ENCODE assay signal across 3 cellular contexts in genomic region chr15:94526071-94526689, GRCh38.
TF ChIP-seq lines count a peak whose summit lies in the region.

No MANE protein-coding gene starts in this region.

TF ChIP-seq in liver, 16 proteins besides CTCF, POLR2A, EP300 and RAD21:
- TF ChIP-seq MAX (IDR thresholded peaks at IDR 0.05) (no peak), EGR1 (IDR thresholded peaks at IDR 0.05; ENCODE audit: low read depth in 2 of 2) (no peak), SP1 (IDR thresholded peaks at IDR 0.05) (no peak), YY1 (IDR thresholded peaks at IDR 0.05) (no peak), HNF4G (IDR thresholded peaks at IDR 0.05) (no peak), HNF4A (conservative IDR thresholded peaks at IDR 0.05) (no peak), GABPA (IDR thresholded peaks at IDR 0.05 in 1 of 2, conservative IDR thresholded peaks at IDR 0.05 in 1 of 2) (no peak), JUND (IDR thresholded peaks at IDR 0.05) (no peak), FOXA1 (IDR thresholded peaks at IDR 0.05) (no peak), ZBTB33 (IDR thresholded peaks at IDR 0.05) (no peak), NR2F2 (IDR thresholded peaks at IDR 0.05) (no peak), FOXA2 (IDR thresholded peaks at IDR 0.05) (no peak), TAF1 (conservative IDR thresholded peaks at IDR 0.05) (no peak), RXRA (IDR thresholded peaks at IDR 0.05) (no peak)
- TF ChIP-seq, protein P1, sequence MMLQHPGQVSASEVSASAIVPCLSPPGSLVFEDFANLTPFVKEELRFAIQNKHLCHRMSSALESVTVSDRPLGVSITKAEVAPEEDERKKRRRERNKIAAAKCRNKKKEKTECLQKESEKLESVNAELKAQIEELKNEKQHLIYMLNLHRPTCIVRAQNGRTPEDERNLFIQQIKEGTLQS (IDR thresholded peaks at IDR 0.05): no peak
- TF ChIP-seq, protein P2, sequence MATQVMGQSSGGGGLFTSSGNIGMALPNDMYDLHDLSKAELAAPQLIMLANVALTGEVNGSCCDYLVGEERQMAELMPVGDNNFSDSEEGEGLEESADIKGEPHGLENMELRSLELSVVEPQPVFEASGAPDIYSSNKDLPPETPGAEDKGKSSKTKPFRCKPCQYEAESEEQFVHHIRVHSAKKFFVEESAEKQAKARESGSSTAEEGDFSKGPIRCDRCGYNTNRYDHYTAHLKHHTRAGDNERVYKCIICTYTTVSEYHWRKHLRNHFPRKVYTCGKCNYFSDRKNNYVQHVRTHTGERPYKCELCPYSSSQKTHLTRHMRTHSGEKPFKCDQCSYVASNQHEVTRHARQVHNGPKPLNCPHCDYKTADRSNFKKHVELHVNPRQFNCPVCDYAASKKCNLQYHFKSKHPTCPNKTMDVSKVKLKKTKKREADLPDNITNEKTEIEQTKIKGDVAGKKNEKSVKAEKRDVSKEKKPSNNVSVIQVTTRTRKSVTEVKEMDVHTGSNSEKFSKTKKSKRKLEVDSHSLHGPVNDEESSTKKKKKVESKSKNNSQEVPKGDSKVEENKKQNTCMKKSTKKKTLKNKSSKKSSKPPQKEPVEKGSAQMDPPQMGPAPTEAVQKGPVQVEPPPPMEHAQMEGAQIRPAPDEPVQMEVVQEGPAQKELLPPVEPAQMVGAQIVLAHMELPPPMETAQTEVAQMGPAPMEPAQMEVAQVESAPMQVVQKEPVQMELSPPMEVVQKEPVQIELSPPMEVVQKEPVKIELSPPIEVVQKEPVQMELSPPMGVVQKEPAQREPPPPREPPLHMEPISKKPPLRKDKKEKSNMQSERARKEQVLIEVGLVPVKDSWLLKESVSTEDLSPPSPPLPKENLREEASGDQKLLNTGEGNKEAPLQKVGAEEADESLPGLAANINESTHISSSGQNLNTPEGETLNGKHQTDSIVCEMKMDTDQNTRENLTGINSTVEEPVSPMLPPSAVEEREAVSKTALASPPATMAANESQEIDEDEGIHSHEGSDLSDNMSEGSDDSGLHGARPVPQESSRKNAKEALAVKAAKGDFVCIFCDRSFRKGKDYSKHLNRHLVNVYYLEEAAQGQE (IDR thresholded peaks at IDR 0.05): no peak

TF ChIP-seq in HepG2, 621 proteins besides CTCF, POLR2A, EP300 and RAD21 (continued from another document):
- TF ChIP-seq, protein P3, sequence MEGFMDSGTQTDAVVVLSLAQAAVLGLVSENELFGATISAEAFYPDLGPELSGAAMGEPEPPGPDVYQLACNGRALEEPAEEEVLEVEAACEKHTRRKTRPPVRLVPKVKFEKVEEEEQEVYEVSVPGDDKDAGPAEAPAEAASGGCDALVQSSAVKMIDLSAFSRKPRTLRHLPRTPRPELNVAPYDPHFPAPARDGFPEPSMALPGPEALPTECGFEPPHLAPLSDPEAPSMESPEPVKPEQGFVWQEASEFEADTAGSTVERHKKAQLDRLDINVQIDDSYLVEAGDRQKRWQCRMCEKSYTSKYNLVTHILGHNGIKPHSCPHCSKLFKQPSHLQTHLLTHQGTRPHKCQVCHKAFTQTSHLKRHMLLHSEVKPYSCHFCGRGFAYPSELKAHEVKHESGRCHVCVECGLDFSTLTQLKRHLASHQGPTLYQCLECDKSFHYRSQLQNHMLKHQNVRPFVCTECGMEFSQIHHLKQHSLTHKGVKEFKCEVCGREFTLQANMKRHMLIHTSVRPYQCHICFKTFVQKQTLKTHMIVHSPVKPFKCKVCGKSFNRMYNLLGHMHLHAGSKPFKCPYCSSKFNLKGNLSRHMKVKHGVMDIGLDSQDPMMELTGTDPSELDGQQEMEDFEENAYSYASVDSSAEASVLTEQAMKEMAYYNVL (CRISPR knock-in tag; IDR thresholded peaks at IDR 0.05; ENCODE audit: borderline replicate concordance): no peak
- TF ChIP-seq ZFP36L1 (CRISPR knock-in tag; IDR thresholded peaks at IDR 0.05) (no peak), GMEB1 (CRISPR knock-in tag; IDR thresholded peaks at IDR 0.05; ENCODE audit: borderline replicate concordance) (no peak), ARID4A (CRISPR knock-in tag; IDR thresholded peaks at IDR 0.05; ENCODE audit: borderline replicate concordance) (no peak), CBFB (CRISPR knock-in tag; IDR thresholded peaks at IDR 0.05) (no peak), ZNF883 (CRISPR knock-in tag; IDR thresholded peaks at IDR 0.05; ENCODE audit: not compliant biosample characterization) (no peak), KAT7 (CRISPR knock-in tag; IDR thresholded peaks at IDR 0.05; ENCODE audit: borderline replicate concordance) (no peak), ZKSCAN8 (CRISPR knock-in tag; IDR thresholded peaks at IDR 0.05; ENCODE audit: borderline replicate concordance) (no peak), KDM2A (CRISPR knock-in tag; IDR thresholded peaks at IDR 0.05; ENCODE audit: borderline replicate concordance, low read depth) (no peak), RELA (CRISPR knock-in tag; IDR thresholded peaks at IDR 0.05) (no peak), ARHGAP35 (CRISPR knock-in tag; IDR thresholded peaks at IDR 0.05; ENCODE audit: borderline replicate concordance) (no peak)

TF ChIP-seq in H1, 55 proteins besides CTCF, POLR2A, EP300 and RAD21 (continued from another document):
- TF ChIP-seq ZNF274 (IDR thresholded peaks at IDR 0.05; ENCODE audit: borderline replicate concordance, extremely low read depth, low read length): no peak
- TF ChIP-seq SP2 (IDR thresholded peaks at IDR 0.05; ENCODE audit: low read length): no peak
- TF ChIP-seq, protein P1 (IDR thresholded peaks at IDR 0.05; ENCODE audit: insufficient read depth, low read depth, low read length): no peak
- TF ChIP-seq CBX8 (IDR thresholded peaks at IDR 0.05; ENCODE audit: borderline replicate concordance, low read depth, low read length): no peak
- TF ChIP-seq SUZ12 (IDR thresholded peaks at IDR 0.05; ENCODE audit: low read length): no peak
- no peak for TF ChIP-seq CHD1 (IDR thresholded peaks at IDR 0.05; ENCODE audit: low read depth, low read length)
- no peak for TF ChIP-seq SIRT6 (IDR thresholded peaks at IDR 0.05; ENCODE audit: low read length)
- no peak for TF ChIP-seq FOSL1 (IDR thresholded peaks at IDR 0.05; ENCODE audit: insufficient read depth, low read depth, low read length)
- no peak for TF ChIP-seq NRF1 (IDR thresholded peaks at IDR 0.05; ENCODE audit: low read depth, low read length)
- no peak for TF ChIP-seq ASH2L (IDR thresholded peaks at IDR 0.05; ENCODE audit: low read length)
- no peak for TF ChIP-seq JUN (IDR thresholded peaks at IDR 0.05; ENCODE audit: low read depth, low read length)
- no peak for TF ChIP-seq NANOG (IDR thresholded peaks at IDR 0.05; ENCODE audit: insufficient read depth, low read depth, low read length, poor library complexity, severe bottlenecking)
- TF ChIP-seq, protein P4, sequence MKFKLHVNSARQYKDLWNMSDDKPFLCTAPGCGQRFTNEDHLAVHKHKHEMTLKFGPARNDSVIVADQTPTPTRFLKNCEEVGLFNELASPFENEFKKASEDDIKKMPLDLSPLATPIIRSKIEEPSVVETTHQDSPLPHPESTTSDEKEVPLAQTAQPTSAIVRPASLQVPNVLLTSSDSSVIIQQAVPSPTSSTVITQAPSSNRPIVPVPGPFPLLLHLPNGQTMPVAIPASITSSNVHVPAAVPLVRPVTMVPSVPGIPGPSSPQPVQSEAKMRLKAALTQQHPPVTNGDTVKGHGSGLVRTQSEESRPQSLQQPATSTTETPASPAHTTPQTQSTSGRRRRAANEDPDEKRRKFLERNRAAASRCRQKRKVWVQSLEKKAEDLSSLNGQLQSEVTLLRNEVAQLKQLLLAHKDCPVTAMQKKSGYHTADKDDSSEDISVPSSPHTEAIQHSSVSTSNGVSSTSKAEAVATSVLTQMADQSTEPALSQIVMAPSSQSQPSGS (IDR thresholded peaks at IDR 0.05; ENCODE audit: low read length): no peak
- no peak for TF ChIP-seq MAFK (IDR thresholded peaks at IDR 0.05; ENCODE audit: low read depth, low read length)
- TF ChIP-seq CHD2 (IDR thresholded peaks at IDR 0.05; ENCODE audit: low read length): no peak
- no peak for TF ChIP-seq TEAD4 (IDR thresholded peaks at IDR 0.05; ENCODE audit: low read depth, low read length)
